In the genomic region with DNA sequence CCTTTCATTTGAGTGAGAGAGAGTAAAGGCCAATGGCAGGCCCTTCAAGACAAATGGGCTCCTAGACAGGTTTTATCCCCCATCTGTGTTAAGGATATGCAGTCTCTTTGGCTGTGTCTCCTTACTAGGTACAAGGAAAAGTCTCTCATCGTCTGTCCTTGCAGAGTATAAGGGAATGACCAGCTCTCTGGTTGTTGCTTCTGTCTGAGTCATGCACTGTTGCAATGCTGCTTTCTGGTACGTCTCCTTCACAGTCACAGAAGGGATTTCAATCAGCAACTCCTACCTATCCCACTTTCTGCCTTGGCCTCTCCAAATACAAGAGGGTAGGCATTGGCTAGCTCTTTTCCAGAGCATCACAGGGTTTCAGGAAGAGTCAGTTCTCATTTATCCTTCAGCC, we compare ENCODE assay signal across 17 cellular contexts. TPM values are rescaled to one million over a fixed set of nuclear protein-coding genes. Genes with fewer than 3 reads are reported as not detected.
DNase-seq lines count a peak whose midpoint lies in the region; TF ChIP-seq lines count a peak whose summit lies in the region.
"Had no signal": no experiment of that assay in that cellular context is flagged by ENCODE, and none has a peak within 500 bp of the region (broad histone marks: within the 10 kb centered on the region; RNA-seq: fewer than 3 reads in every experiment).

No MANE protein-coding gene starts in this region.

- H3K4me3 Mint-ChIP-seq in type B pancreatic cell, result no peak overlapping the region
- H3K4me3 Mint-ChIP-seq: stimulated activated memory B cell treated with anti-CD40 and anti-IgM and Interleukin-4, amounts not matched to agents 10 μg/mL and 1 μg/mL and 100 μg/mL, for 72 hours; T-helper 17 cell had no signal

- H3K27ac Mint-ChIP-seq in type B pancreatic cell, result no peak overlapping the region
- H3K27ac Mint-ChIP-seq: stimulated activated memory B cell treated with anti-CD40 and anti-IgM and Interleukin-4, amounts not matched to agents 10 μg/mL and 1 μg/mL and 100 μg/mL, for 72 hours; T-helper 17 cell had no signal

- H3K36me3 Mint-ChIP-seq in type B pancreatic cell, result peaks cover 9% of the 10 kb centered on the region
- H3K36me3 Mint-ChIP-seq: stimulated activated memory B cell treated with anti-CD40 and anti-IgM and Interleukin-4, amounts not matched to agents 10 μg/mL and 1 μg/mL and 100 μg/mL, for 72 hours had no signal

- DNase-seq in HPDE6-E6E7 (ENCODE audit: extremely low spot score), result peak; percentile 11
- peak; percentile 84 for DNase-seq in fibroblast of peridontal ligament (ENCODE audit: extremely low read depth)
- peak; percentile 7 for DNase-seq in skeletal muscle cell (ENCODE audit: low read depth)
- no peak for DNase-seq in NCI-H2227 treated with DMSO at 0.1 percent for 48 hours (lab: John Stamatoyannopoulos, UW)
- no peak for DNase-seq in RPMI8226
- DNase-seq in type B pancreatic cell (ENCODE audit: extremely low spot score, unreplicated experiment), result no peak
- DNase-seq in T-helper 2 cell, result no peak
- DNase-seq: aorta, dermis blood vessel endothelial cell, left ventricle myocardium superior, NCI-H345, SHP77 treated with DMSO at 0.1 percent for 48 hours, T-helper 17 cell, upper lobe of left lung had no signal

- H3K4me3 ChIP-seq in skeletal muscle cell (ENCODE audit: low read depth, low read length), result no peak overlapping the region
- H3K4me3 ChIP-seq: smooth muscle cell, upper lobe of left lung had no signal

- peak overlapping the region; percentile 24 for H3K27ac ChIP-seq in angular gyrus (ENCODE audit: low read depth, low read length)
- H3K27ac ChIP-seq: upper lobe of left lung had no signal

- H3K4me1 Mint-ChIP-seq in type B pancreatic cell (ENCODE audit: unreplicated experiment), result peaks cover 19% of the 10 kb centered on the region
- H3K4me1 Mint-ChIP-seq: stimulated activated memory B cell treated with anti-CD40 and anti-IgM and Interleukin-4, amounts not matched to agents 10 μg/mL and 1 μg/mL and 100 μg/mL, for 72 hours; T-helper 17 cell had no signal

- no peaks in the 10 kb centered on the region for H3K27me3 Mint-ChIP-seq in type B pancreatic cell
- H3K27me3 Mint-ChIP-seq: stimulated activated memory B cell treated with anti-CD40 and anti-IgM and Interleukin-4, amounts not matched to agents 10 μg/mL and 1 μg/mL and 100 μg/mL, for 72 hours had no signal

- TF ChIP-seq CTCF in type B pancreatic cell (conservative IDR thresholded peaks at IDR 0.05), result no peak

- H3K9me3 Mint-ChIP-seq in type B pancreatic cell, result no peaks in the 10 kb centered on the region
- H3K9me3 Mint-ChIP-seq: stimulated activated memory B cell treated with anti-CD40 and anti-IgM and Interleukin-4, amounts not matched to agents 10 μg/mL and 1 μg/mL and 100 μg/mL, for 72 hours had no signal

RNA-seq across cellular contexts. Expression of a gene that starts 48.1 kb away (rescaled TPM):
- total RNA-seq in type B pancreatic cell (ENCODE audit: low replicate concordance), result 30.2 and 36.9 TPM in 2 replicates

Comparison
In these comparisons a context has a peak if more than half of its experiments do, and no peak if none do; other contexts are left out.
1. DNase-seq: peak in HPDE6-E6E7 (single experiment), fibroblast of peridontal ligament (single experiment) and skeletal muscle cell (single experiment); none in NCI-H2227 treated with DMSO at 0.1 percent for 48 hours (single experiment), RPMI8226 (single experiment), type B pancreatic cell (single experiment) and T-helper 2 cell (0 of 5).